ENCODE assay signal across 8 cellular contexts in the genomic region with DNA sequence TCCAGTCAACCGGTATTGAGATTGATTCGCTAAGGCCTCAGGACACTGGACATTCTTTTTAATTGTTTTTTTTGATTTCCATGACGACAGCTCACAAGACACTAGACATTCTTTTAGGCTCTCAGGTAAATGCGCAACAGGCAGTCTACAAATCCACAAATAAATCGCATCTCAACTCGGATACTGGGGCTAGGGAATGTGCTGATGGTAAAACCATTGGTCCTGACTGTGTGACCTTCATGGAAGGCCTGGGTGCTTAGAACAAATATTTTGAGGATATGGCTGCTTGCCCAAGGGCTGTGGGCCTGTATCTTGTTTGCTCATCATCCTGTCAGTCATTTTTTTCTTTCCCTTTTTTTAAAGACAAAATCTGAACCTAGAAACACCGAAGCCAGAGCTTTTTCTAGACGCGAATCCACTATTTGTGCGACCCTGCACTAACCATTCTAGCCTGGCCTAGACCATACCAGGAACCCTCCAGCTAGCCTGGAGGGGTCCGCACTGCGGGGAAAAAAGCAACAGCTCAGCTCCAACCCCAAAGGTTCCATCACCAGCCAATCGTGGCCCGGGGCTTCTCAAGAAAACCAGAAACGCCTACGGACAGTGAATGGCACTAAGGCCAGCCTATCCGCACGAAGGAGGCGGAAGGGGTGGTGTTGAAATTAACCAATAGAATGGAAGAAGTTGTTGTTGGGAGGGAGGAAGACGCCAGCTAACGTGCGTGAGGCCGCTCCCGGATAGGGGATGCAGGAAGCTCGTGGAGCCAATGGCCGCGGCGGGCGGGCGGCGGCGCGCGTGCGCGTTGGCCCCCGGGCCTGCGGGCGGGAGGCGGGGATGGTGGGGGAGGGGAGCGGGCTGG. TPM values are rescaled to one million over a fixed set of nuclear protein-coding genes. Genes with fewer than 3 reads are reported as not detected.
DNase-seq lines count a peak whose midpoint lies in the region; ATAC-seq lines count a peak whose summit lies in the region.

No MANE protein-coding gene starts in this region.

- DNase-seq in COLO829 (ENCODE audit: low spot score) (peak; percentile 100), HT-29 (ENCODE audit: low spot score) (peak; percentile 100), medulla oblongata (ENCODE audit: extremely low spot score) (peak; percentile 100)
- peak; percentile 99 for DNase-seq in NK-92 treated with Interleukin-12 subunit alpha and Interleukin-12 subunit beta, amount 100 ng/mL, for 24 hours (lab: John Stamatoyannopoulos, UW)
- DNase-seq in activated CD8-positive, alpha-beta memory T cell treated with anti-CD3 and anti-CD28 coated beads for 4 hours (ENCODE audit: low read depth in 2 of 2) = peak; percentile 96 to 97
- peak; percentile 97 to 98 (median 98) for DNase-seq in effector memory CD4-positive, alpha-beta T cell
- DNase-seq in stimulated activated CD4-positive, alpha-beta T cell treated with anti-CD3 and anti-CD28 coated beads, TNF-alpha, amount 100 ng/mL, for 48 hours (ENCODE audit: low read depth in 3 of 3) = peak; percentile 97 to 98 (median 98)

- H3K36me3 ChIP-seq in effector memory CD4-positive, alpha-beta T cell (ENCODE audit: control insufficient read depth, insufficient read depth, low read length) = peaks cover 20% of the 10 kb centered on the region

- H3K9me3 ChIP-seq in effector memory CD4-positive, alpha-beta T cell (ENCODE audit: control insufficient read depth, low read length) = no peaks in the 10 kb centered on the region

- peak overlapping the region; percentile 37 for H3K4me3 ChIP-seq in effector memory CD4-positive, alpha-beta T cell (ENCODE audit: insufficient read depth, low read depth, low read length, poor library complexity, severe bottlenecking)

- H3K27ac ChIP-seq in effector memory CD4-positive, alpha-beta T cell (ENCODE audit: insufficient read depth, low read length, poor library complexity, severe bottlenecking) = peak overlapping the region; percentile 100

- H3K4me1 ChIP-seq in effector memory CD4-positive, alpha-beta T cell (ENCODE audit: control insufficient read depth, insufficient read depth, low read length, poor library complexity, severe bottlenecking) = peaks cover 35% of the 10 kb centered on the region

- no peaks in the 10 kb centered on the region for H3K27me3 ChIP-seq in effector memory CD4-positive, alpha-beta T cell (replicated peaks; ENCODE audit: control insufficient read depth, insufficient read depth, low read length, poor library complexity, severe bottlenecking)

- ATAC-seq in GM21360 (IDR thresholded peaks at IDR 0.05; ENCODE audit: unreplicated experiment) = peak; percentile 94

RNA-seq across cellular contexts. Expression of a gene that starts 18.1 kb away (rescaled TPM):
- 55.1 and 74.0 TPM in 2 replicates for total RNA-seq in HT-29 (2014; rRNA removed; shearing (Covaris generic))

Comparison
In these comparisons a context has a peak if more than half of its experiments do, and no peak if none do; other contexts are left out.
1. Peak in every context shown above with its lines: DNase-seq, ATAC-seq, H3K4me3 ChIP-seq and H3K27ac ChIP-seq.